ENCODE assay signal across 8 cellular contexts in the genomic region with DNA sequence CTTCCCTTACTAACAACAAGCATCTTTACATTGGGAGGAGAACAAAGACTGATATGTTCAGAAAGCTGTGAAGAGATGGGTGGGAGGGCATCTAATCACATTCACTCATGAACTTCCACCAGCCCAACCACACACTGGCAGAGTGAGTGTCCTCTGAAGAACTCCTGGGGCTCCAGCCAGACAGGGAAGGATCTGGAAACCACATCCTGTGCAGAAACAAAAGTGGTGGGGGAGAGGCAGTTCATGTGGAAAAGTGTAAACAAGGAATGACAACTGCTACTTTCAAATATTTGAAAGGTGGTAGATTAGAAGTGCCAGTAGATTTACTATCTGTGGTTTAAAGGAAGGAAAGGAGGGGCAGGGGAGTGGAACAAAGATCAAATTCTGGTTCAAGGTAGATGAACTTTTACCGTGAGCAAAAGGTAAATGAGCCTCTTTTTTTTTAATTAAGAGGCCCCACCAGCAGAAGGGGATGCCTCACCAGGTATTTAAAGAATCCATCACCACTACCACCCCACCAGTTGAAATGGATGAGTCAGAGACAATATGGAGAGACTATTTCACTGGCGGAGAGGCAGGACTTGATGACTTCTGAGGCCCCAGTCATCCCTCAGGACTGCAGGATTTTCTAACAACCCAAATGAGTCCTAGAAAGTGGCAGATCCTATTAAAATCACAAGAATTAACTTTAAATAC. TPM values are rescaled to one million over a fixed set of nuclear protein-coding genes. Genes with fewer than 3 reads are reported as not detected.
DNase-seq lines count a peak whose midpoint lies in the region; ATAC-seq and TF ChIP-seq lines count a peak whose summit lies in the region.

No MANE protein-coding gene starts in this region.

- no peaks in the 10 kb centered on the region for H3K9me3 ChIP-seq in adipocyte (ENCODE audit: control insufficient read depth, low read length)

- CTCF ChIA-PET in BJ (lab: Yijun Ruan, JAX): interaction anchor here (1.5 kb wide), 1 partner anchor 35 kb away, joined by 3 read pairs; a partner anchor contains a TSS

- POLR2A ChIA-PET in BJ (lab: Charles Lee): no interaction called here

- no peaks in the 10 kb centered on the region for H3K27me3 ChIP-seq in BJ (ENCODE audit: control insufficient read depth, insufficient read depth, low read length)
- peaks cover 5% of the 10 kb centered on the region for H3K27me3 ChIP-seq in adipocyte (replicated peaks; ENCODE audit: control insufficient read depth, insufficient read depth, low read length)

- H3K9ac ChIP-seq in adipocyte (ENCODE audit: low read length): no peak overlapping the region

- peaks cover 25% of the 10 kb centered on the region for H3K4me1 ChIP-seq in adipocyte (ENCODE audit: control insufficient read depth, insufficient read depth, low read length)

- no peak for TF ChIP-seq CTCF in BJ (IDR thresholded peaks at IDR 0.05; ENCODE audit: insufficient read depth, low read depth, low read length)

- H3K4me3 ChIP-seq in BJ (ENCODE audit: low read depth, low read length): no peak overlapping the region
- no peak overlapping the region for H3K4me3 ChIP-seq in adipocyte (ENCODE audit: low read length)

- ATAC-seq in left lobe of liver (peak; percentile 52), GM19467 (IDR thresholded peaks at IDR 0.05; ENCODE audit: unreplicated experiment) (no peak)

- peaks cover 3% of the 10 kb centered on the region for H3K36me3 ChIP-seq in BJ (ENCODE audit: control insufficient read depth, insufficient read depth, low read length)
- peaks cover 40% of the 10 kb centered on the region for H3K36me3 ChIP-seq in adipocyte (ENCODE audit: control insufficient read depth, insufficient read depth, low read length, severe bottlenecking)

- DNase-seq in BJ (ENCODE audit: low read depth) (peak; percentile 61), HT1080 (ENCODE audit: low read depth) (peak; percentile 96), adipocyte (ENCODE audit: low read depth) (peak; percentile 52), left lobe of liver (ENCODE audit: low spot score) (peak; percentile 57), NAMALWA (ENCODE audit: low spot score) (no peak), SKM-1 (lab: John Stamatoyannopoulos, UW; ENCODE audit: unreplicated experiment) (no peak)
- no peak for DNase-seq in stimulated activated CD4-positive, alpha-beta T cell treated with anti-CD3 and anti-CD28 coated beads, Interleukin-2, amount 100 ng/mL, for 24 hours

RNA-seq across cellular contexts. Expression of a gene that starts 34.5 kb away (rescaled TPM):
- 41.4 and 53.3 TPM in 2 replicates for polyA plus RNA-seq in BJ (2011; rRNA removed)
- 19.0 and 30.5 TPM in 2 replicates for polyA minus RNA-seq in BJ (2011; rRNA and poly(A)+ RNA removed)
- total RNA-seq in HT1080 (2014; rRNA removed; shearing (Covaris generic)): 33.9 and 43.9 TPM in 2 replicates
- 69.3 and 70.0 TPM in 2 replicates for polyA plus RNA-seq in HT1080 (2015; cell fraction: cytosol; rRNA removed)
- 67.3 and 81.7 TPM in 2 replicates for polyA plus RNA-seq in HT1080 (2015; cell fraction: nucleus; rRNA removed)
- total RNA-seq in left lobe of liver: 107 TPM

Comparison
In these comparisons a context has a peak if more than half of its experiments do, and no peak if none do; other contexts are left out.
1. DNase-seq: peak in BJ (single experiment), HT1080 (single experiment), adipocyte (single experiment) and left lobe of liver (single experiment); none in NAMALWA (single experiment), stimulated activated CD4-positive, alpha-beta T cell treated with anti-CD3 and anti-CD28 coated beads, Interleukin-2, amount 100 ng/mL, for 24 hours (0 of 2) and SKM-1 (single experiment).